ENCODE assay signal across 8 cellular contexts in genomic region chr9:130689937-130690700, GRCh38. TPM values are rescaled to one million over a fixed set of nuclear protein-coding genes. Genes with fewer than 3 reads are reported as not detected.
DNase-seq lines count a peak whose midpoint lies in the region; ATAC-seq, FAIRE-seq and TF ChIP-seq lines count a peak whose summit lies in the region.

No MANE protein-coding gene starts in this region.

- peaks cover under 1% of the 10 kb centered on the region; the same call in 1 of the 2 replicates for H3K36me3 ChIP-seq in IMR-90 (ENCODE audit: control insufficient read depth, insufficient read depth, low read length)
- peaks cover 8% of the 10 kb centered on the region for H3K36me3 ChIP-seq in Panc1 (ENCODE audit: control insufficient read depth, insufficient read depth, low read length)
- peaks cover 0 to under 1% of the 10 kb centered on the region in 2 experiments for H3K36me3 ChIP-seq in endothelial cell of umbilical vein (ENCODE audit: control insufficient read depth in 2 of 2, extremely low read depth in 1 of 2, insufficient read depth in 2 of 2, low read length in 2 of 2)
- H3K36me3 ChIP-seq in mucosa of descending colon (ENCODE audit: low read depth): no peaks in the 10 kb centered on the region

- peaks cover 5 to 9% of the 10 kb centered on the region in 2 experiments; a peak in 3 of 4 replicates for H3K79me1 ChIP-seq in IMR-90 (ENCODE audit: low read depth in 1 of 2, low read length in 2 of 2)

- H3K4me3 ChIP-seq in IMR-90 (ENCODE audit: insufficient read depth, low read depth, low read length): peak overlapping the region; percentile 57
- peak overlapping the region; percentile 60 to 80 for H3K4me3 ChIP-seq in Panc1 (ENCODE audit: low read depth in 2 of 2, low read length in 2 of 2)
- no peak overlapping the region for H3K4me3 ChIP-seq in endothelial cell of umbilical vein (replicated peaks in 1 of 3; ENCODE audit: insufficient read depth in 1 of 3, low read depth in 1 of 3, low read length in 3 of 3)
- peak overlapping the region; percentile 21 for H3K4me3 ChIP-seq in mucosa of descending colon

- no TSS peak for BruUV-seq in IMR-90 (replicated peaks; lab: Mats Ljungman, UMichigan)
- no TSS peak for BruUV-seq in Panc1 (replicated peaks; lab: Mats Ljungman, UMichigan)
- BruUV-seq in endothelial cell of umbilical vein (replicated peaks; lab: Mats Ljungman, UMichigan): no TSS peak

- H2BK5ac ChIP-seq in IMR-90 (ENCODE audit: low read depth, low read length, poor library complexity, severe bottlenecking): peak overlapping the region; percentile 41

- H3K27ac ChIP-seq in IMR-90 (ENCODE audit: insufficient read depth, low read length) (0 out of 2 replicates have a peak overlapping the region, but pooled peaks have one; percentile 35), Panc1 (ENCODE audit: low read length) (peak overlapping the region; percentile 80), endothelial cell of umbilical vein (ENCODE audit: insufficient read depth, low read depth, low read length) (no peak overlapping the region)

- no peak overlapping the region for H2AK5ac ChIP-seq in IMR-90 (ENCODE audit: low read depth, low read length)

- no peak overlapping the region for H2AK9ac ChIP-seq in IMR-90 (replicated peaks; ENCODE audit: low read depth, low read length, poor library complexity)

- CTCF ChIA-PET in IMR-90 (lab: Yijun Ruan, JAX): interaction anchor here (1.0 kb wide), 1 partner anchor 11 kb away, joined by 3 read pairs; no protein-coding TSS in a partner anchor
- CTCF ChIA-PET in Panc1 (lab: Charles Lee): interaction anchor here (0.5 to 0.7 kb wide), 3 partner anchors 162 to 275 kb away, joined by 3 to 10 read pairs (median 4); no protein-coding TSS in a partner anchor
- CTCF ChIA-PET in endothelial cell of umbilical vein (lab: Charles Lee): interaction anchor here (1.0 to 1.3 kb wide), 2 partner anchors 11 to 229 kb away, joined by 4 to 5 read pairs; no protein-coding TSS in a partner anchor

- H4K20me1 ChIP-seq in IMR-90 (ENCODE audit: insufficient read depth, low read length) (peaks cover 1% of the 10 kb centered on the region; the same call in 1 of the 2 replicates), endothelial cell of umbilical vein (replicated peaks; ENCODE audit: control insufficient read depth, extremely low read depth, insufficient read depth, low read length) (no peaks in the 10 kb centered on the region)

- H3K9me3 ChIP-seq in IMR-90 (ENCODE audit: control insufficient read depth, insufficient read depth, low read length) (no peaks in the 10 kb centered on the region), Panc1 (ENCODE audit: control insufficient read depth, insufficient read depth, low read depth, low read length) (no peaks in the 10 kb centered on the region), endothelial cell of umbilical vein (replicated peaks; ENCODE audit: control insufficient read depth, insufficient read depth, low read length) (no peaks in the 10 kb centered on the region), mucosa of descending colon (no peaks in the 10 kb centered on the region)

- intact Hi-C loops in IMR-90 (cut with micrococcal nuclease) (loop anchor here (10.0 kb wide), 2 partner anchors 325 to 445 kb away; no protein-coding TSS in a partner anchor), Panc1 (cut with micrococcal nuclease; ENCODE audit: unreplicated experiment) (no loop called here), endothelial cell of umbilical vein (cut with micrococcal nuclease) (no loop called here), mucosa of descending colon (cut with DNase I, micrococcal nuclease) (no loop called here)

- H3K27me3 ChIP-seq in IMR-90 (ENCODE audit: control insufficient read depth, insufficient read depth, low read length) (no peaks in the 10 kb centered on the region), Panc1 (ENCODE audit: control insufficient read depth, insufficient read depth, low read length) (no peaks in the 10 kb centered on the region), endothelial cell of umbilical vein (ENCODE audit: control insufficient read depth in 2 of 2, insufficient read depth in 2 of 2, low read length in 2 of 2) (peaks cover 2 to 3% of the 10 kb centered on the region in 2 experiments)

- peak overlapping the region; percentile 74 for H4K5ac ChIP-seq in IMR-90 (ENCODE audit: low read depth, low read length)

- peak overlapping the region; percentile 75 for H3K14ac ChIP-seq in IMR-90 (replicated peaks; ENCODE audit: low read depth, low read length)

- peak overlapping the region; percentile 3; the same call in 1 of the 2 replicates for H2BK120ac ChIP-seq in IMR-90 (ENCODE audit: low read depth, low read length)

- peak overlapping the region; percentile 89 for H2AFZ ChIP-seq in IMR-90 (replicated peaks; ENCODE audit: low read length, poor library complexity)
- H2AFZ ChIP-seq in endothelial cell of umbilical vein (ENCODE audit: low read depth, low read length): peak overlapping the region; percentile 38

- POLR2A ChIA-PET in IMR-90 (lab: Charles Lee; ENCODE audit: unreplicated experiment) (no interaction called here), Panc1 (lab: Charles Lee) (no interaction called here), endothelial cell of umbilical vein (lab: Charles Lee) (interaction anchor here (0.6 to 0.7 kb wide), 2 partner anchors 86 to 111 kb away, joined by 3 read pairs; partner anchors contain the start of gene FUBP3)

- H3K23ac ChIP-seq in IMR-90 (ENCODE audit: low read depth, low read length): no peak overlapping the region

- peak overlapping the region; percentile 11; the same call in 1 of the 2 replicates for H3K18ac ChIP-seq in IMR-90 (ENCODE audit: low read depth, low read length)

- H3K9me1 ChIP-seq in IMR-90 (ENCODE audit: insufficient read depth, low read length) (peaks cover 1% of the 10 kb centered on the region; the same call in 1 of the 2 replicates), endothelial cell of umbilical vein (replicated peaks; ENCODE audit: control insufficient read depth, extremely low read depth, insufficient read depth, low read length) (no peaks in the 10 kb centered on the region)

- peak overlapping the region; percentile 8; the same call in 1 of the 2 replicates for H2BK20ac ChIP-seq in IMR-90 (ENCODE audit: low read depth, low read length)

- peak overlapping the region; percentile 52 to 84; a peak in 2 of 4 replicates for H4K8ac ChIP-seq in IMR-90 (ENCODE audit: low read depth in 2 of 2, low read length in 2 of 2)

- peak overlapping the region; percentile 80 for H3K4me2 ChIP-seq in IMR-90 (ENCODE audit: low read depth, low read length)
- H3K4me2 ChIP-seq in endothelial cell of umbilical vein (ENCODE audit: insufficient read depth, low read length): no peak overlapping the region

- peak; percentile 63 for FAIRE-seq in endothelial cell of umbilical vein (lab: Jason Lieb, UNC)

- H3K9ac ChIP-seq in IMR-90 (ENCODE audit: low read depth, low read length) (peak overlapping the region; percentile 62), endothelial cell of umbilical vein (replicated peaks; ENCODE audit: extremely low read depth, insufficient read depth, low read length) (no peak overlapping the region)

- 57% methylated on average over 5 of the region's 15 CpGs; no CpG with 5 or more reads in 1 of the 2 experiments for WGBS in IMR-90 (ENCODE audit: extremely low coverage in 2 of 2, insufficient read length in 1 of 2), 2 experiments

- H3K79me2 ChIP-seq in endothelial cell of umbilical vein (ENCODE audit: control insufficient read depth, insufficient read depth, low read length): peaks cover 15% of the 10 kb centered on the region

- TF ChIP-seq RAD21 in IMR-90 (IDR thresholded peaks at IDR 0.05; ENCODE audit: low read length): no peak

- TF ChIP-seq CTCF in IMR-90 (conservative IDR thresholded peaks at IDR 0.05; ENCODE audit: low read depth, low read length): no peak
- TF ChIP-seq CTCF in Panc1 (IDR thresholded peaks at IDR 0.05): no peak
- TF ChIP-seq CTCF in endothelial cell of umbilical vein (IDR thresholded peaks at IDR 0.05; ENCODE audit: extremely low read depth in 1 of 2, insufficient read depth in 1 of 2, low read depth in 1 of 2, low read length in 2 of 2): no peak
- no peak for TF ChIP-seq CTCF in mucosa of descending colon (IDR thresholded peaks at IDR 0.05)

- DNase-seq in COLO829 (ENCODE audit: low spot score) (peak; percentile 92), IMR-90 (peak; percentile 94), Panc1 (ENCODE audit: low read depth, low spot score) (peak; percentile 80), endothelial cell of umbilical vein (ENCODE audit: low read depth, low spot score) (peak; percentile 75), mucosa of descending colon (peak in 2 of 3 donors; percentile 52 to 93)
- no peak for DNase-seq in stimulated activated naive CD4-positive, alpha-beta T cell treated with Interleukin-2 at 50 U/mL for 16 hours (lab: John Stamatoyannopoulos, UW)
- no peak for DNase-seq in stimulated activated CD4-positive, alpha-beta T cell treated with anti-CD3 and anti-CD28 coated beads, Interleukin-2, amount 100 ng/mL, for 24 hours

- no peak overlapping the region; the same call in 1 of the 2 replicates for H3K56ac ChIP-seq in IMR-90 (ENCODE audit: extremely low read depth, insufficient read depth, low read length)

- TF ChIP-seq POLR2A in IMR-90 (IDR thresholded peaks at IDR 0.05; ENCODE audit: low read depth, low read length) (peak; percentile 66; the same call in 1 of the 2 replicates), endothelial cell of umbilical vein (IDR thresholded peaks at IDR 0.05; ENCODE audit: low read depth, low read length) (no peak)

- peak overlapping the region; percentile 5; the same call in 1 of the 2 replicates for H4K91ac ChIP-seq in IMR-90 (ENCODE audit: insufficient read depth, low read depth, low read length)

- H3K4me1 ChIP-seq in IMR-90 (ENCODE audit: control insufficient read depth, insufficient read depth, low read length) (no peaks in the 10 kb centered on the region), Panc1 (ENCODE audit: control insufficient read depth, insufficient read depth, low read length) (no peaks in the 10 kb centered on the region), endothelial cell of umbilical vein (ENCODE audit: control insufficient read depth, extremely low read depth, insufficient read depth, low read length) (peaks cover 9% of the 10 kb centered on the region), mucosa of descending colon (ENCODE audit: low read depth) (peaks cover 10% of the 10 kb centered on the region)

- H2BK15ac ChIP-seq in IMR-90 (ENCODE audit: low read depth, low read length): no peak overlapping the region

- in situ Hi-C loops in IMR-90 (cut with MboI; ENCODE audit: low sequenced_read_pairs): loop anchor here (5.0 kb wide), 1 partner anchor 238 kb away; no protein-coding TSS in a partner anchor
- in situ Hi-C loops in Panc1 (cut with HindIII; ENCODE audit: low pct_unique_long_range_greater_than_20kb, low sequenced_read_pairs): no loop called here

- dilution Hi-C loops in IMR-90 (cut with HindIII; ENCODE audit: low sequenced_read_pairs, unreplicated experiment) (no loop called here), endothelial cell of umbilical vein (cut with MboI; ENCODE audit: extremely low pct_ligation_motif_present, low sequenced_read_pairs) (loop anchor here (25.0 kb wide), 1 partner anchor 172 kb away; no protein-coding TSS in a partner anchor)

- peak overlapping the region; percentile 33; the same call in 1 of the 2 replicates for H3K4ac ChIP-seq in IMR-90 (ENCODE audit: low read depth, low read length)

- ATAC-seq in IMR-90 (ENCODE audit: low read depth): peak; percentile 80
- peak; percentile 86 for ATAC-seq in Panc1
- peak; percentile 86 for ATAC-seq in mucosa of descending colon
- no peak for ATAC-seq in GM19467 (IDR thresholded peaks at IDR 0.05; ENCODE audit: unreplicated experiment)

RNA-seq across cellular contexts. Expression of gene EXOSC2, which starts 3.5 kb away (rescaled TPM):
- 47.5 and 48.6 TPM in 2 replicates for total RNA-seq in IMR-90 (2012; rRNA removed)
- polyA plus RNA-seq in IMR-90 (2012; rRNA removed): 24.7 and 27.0 TPM in 2 replicates
- 8.7 and 18.7 TPM in 2 replicates for polyA plus RNA-seq in IMR-90 (2012; cell fraction: cytosol; rRNA removed)
- polyA plus RNA-seq in IMR-90 (2012; cell fraction: nucleus; rRNA removed; ENCODE audit: low replicate concordance): 19.3 and 46.1 TPM in 2 replicates
- total RNA-seq in Panc1 (2021; ENCODE audit: unreplicated experiment): 41.0 TPM
- 17.2 TPM for polyA plus RNA-seq in Panc1 (2012; ENCODE audit: insufficient read length)
- 44.4 and 46.4 TPM in 2 replicates for total RNA-seq in endothelial cell of umbilical vein
- 21.7 and 25.5 TPM in 2 replicates for polyA plus RNA-seq in endothelial cell of umbilical vein
- 31.9 and 36.6 TPM in 2 replicates for polyA plus RNA-seq in endothelial cell of umbilical vein (2011; cell fraction: cytosol; rRNA removed)
- 52.6 and 72.7 TPM in 2 replicates for polyA plus RNA-seq in endothelial cell of umbilical vein (2011; cell fraction: nucleus; rRNA removed)
- 26.5 and 44.8 TPM in 2 replicates for polyA plus RNA-seq in endothelial cell of umbilical vein (2012)
- 33.5 and 38.8 TPM in 2 replicates for polyA minus RNA-seq in endothelial cell of umbilical vein
- polyA minus RNA-seq in endothelial cell of umbilical vein (2011; cell fraction: cytosol; rRNA and poly(A)+ RNA removed): 153 TPM
- 17.4 and 31.7 TPM in 2 replicates for polyA minus RNA-seq in endothelial cell of umbilical vein (2011; cell fraction: nucleus; rRNA and poly(A)+ RNA removed)
- total RNA-seq in mucosa of descending colon: 10 to 100 TPM; 18.3 to 25.7 (median 19.1) TPM

RNA-seq across cellular contexts. Expression of gene PRDM12, which starts 25.7 kb away (rescaled TPM):
- not detected in 2 replicates for total RNA-seq in IMR-90 (2012; rRNA removed)
- not detected in 2 replicates for polyA plus RNA-seq in IMR-90 (2012; rRNA removed)
- polyA plus RNA-seq in IMR-90 (2012; cell fraction: cytosol; rRNA removed): 0.01 and 0.04 TPM in 2 replicates
- 0.02 TPM in 2 replicates for polyA plus RNA-seq in IMR-90 (2012; cell fraction: nucleus; rRNA removed; ENCODE audit: low replicate concordance)
- 0.08 TPM for total RNA-seq in Panc1 (2021; ENCODE audit: unreplicated experiment)
- 0.08 TPM for polyA plus RNA-seq in Panc1 (2012; ENCODE audit: insufficient read length)
- total RNA-seq in endothelial cell of umbilical vein: not detected in 2 replicates
- polyA plus RNA-seq in endothelial cell of umbilical vein: not detected in 2 replicates
- polyA plus RNA-seq in endothelial cell of umbilical vein (2011; cell fraction: cytosol; rRNA removed): not detected in 2 replicates
- polyA plus RNA-seq in endothelial cell of umbilical vein (2011; cell fraction: nucleus; rRNA removed): not detected in 2 replicates
- 0.11 TPM in 1 of 2 replicates, not detected in the other for polyA plus RNA-seq in endothelial cell of umbilical vein (2012)
- not detected in 2 replicates for polyA minus RNA-seq in endothelial cell of umbilical vein
- polyA minus RNA-seq in endothelial cell of umbilical vein (2011; cell fraction: cytosol; rRNA and poly(A)+ RNA removed): not detected
- polyA minus RNA-seq in endothelial cell of umbilical vein (2011; cell fraction: nucleus; rRNA and poly(A)+ RNA removed): not detected in 2 replicates
- total RNA-seq in mucosa of descending colon: under 1 TPM in 2 of 3 donors, not detected in 1; 0.12 TPM

Comparison
In these comparisons a context has a peak if more than half of its experiments do, and no peak if none do; other contexts are left out.
1. DNase-seq: peak in COLO829 (single experiment), IMR-90 (single experiment), Panc1 (single experiment), endothelial cell of umbilical vein (single experiment) and mucosa of descending colon (2 of 3); none in stimulated activated naive CD4-positive, alpha-beta T cell treated with Interleukin-2 at 50 U/mL for 16 hours (single experiment) and stimulated activated CD4-positive, alpha-beta T cell treated with anti-CD3 and anti-CD28 coated beads, Interleukin-2, amount 100 ng/mL, for 24 hours (0 of 2).
2. H3K4me3 ChIP-seq: peak in IMR-90 (single experiment), Panc1 (2 of 2) and mucosa of descending colon (single experiment); none in endothelial cell of umbilical vein (0 of 3).